Comparison of ENCODE assay signal across 20 cellular contexts in the genomic region with DNA sequence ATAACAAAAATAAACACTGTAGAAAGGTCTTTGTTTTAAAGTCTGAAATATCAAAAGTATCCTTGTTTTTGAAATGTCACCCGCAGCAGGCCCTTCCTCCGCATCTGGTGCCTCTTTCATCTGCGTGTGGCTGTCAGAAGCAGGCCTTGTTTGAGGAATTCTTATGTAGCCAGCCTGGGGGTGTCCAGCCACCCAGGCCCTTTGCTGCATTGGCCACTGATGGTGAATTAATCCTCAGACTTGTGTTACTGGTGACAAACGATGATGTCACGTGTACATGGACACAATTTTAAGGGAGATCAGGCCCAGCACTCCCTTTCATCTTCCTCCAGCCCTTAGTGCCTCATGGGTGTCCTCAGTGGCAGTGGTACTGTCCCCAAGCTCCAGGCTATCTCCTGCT.
"Had no signal": no experiment of that assay in that cellular context is flagged by ENCODE, and none has a peak within 500 bp of the region (broad histone marks: within the 10 kb centered on the region; RNA-seq: fewer than 3 reads in every experiment).

No MANE protein-coding gene starts in this region.

- H3K4me3 ChIP-seq: gastroesophageal sphincter, pancreas, spleen, upper lobe of left lung had no signal

- ATAC-seq: activated naive CD8-positive, alpha-beta T cell treated with anti-CD3 and anti-CD28 coated beads, Interleukin-2, amount 50 U/mL, for 24 hours; activated T-cell treated with anti-CD3 and anti-CD28 coated beads, Interleukin-2, amount 50 U/mL, for 4 hours; esophagus mucosa; gastroesophageal sphincter; naive thymus-derived CD4-positive, alpha-beta T cell; pancreas had no signal

- H3K9me3 Mint-ChIP-seq: activated naive CD4-positive, alpha-beta T cell treated with anti-CD3 and anti-CD28 coated beads, Interleukin-2, amount 10 ng/mL, durations not matched to agents 7 days and 5 days; activated naive CD8-positive, alpha-beta T cell treated with anti-CD3 and anti-CD28 coated beads, Interleukin-2, amount 50 U/mL, for 24 hours; activated T-cell treated with anti-CD3 and anti-CD28 coated beads, Interleukin-2, amount 50 U/mL, for 4 hours; central memory CD8-positive, alpha-beta T cell; naive thymus-derived CD4-positive, alpha-beta T cell had no signal

- H3K4me1 Mint-ChIP-seq: central memory CD8-positive, alpha-beta T cell had no signal

- DNase-seq: activated CD4-positive, alpha-beta T cell treated with anti-CD3 and anti-CD28 coated beads, Interleukin-2, amount 50 U/mL, for 1 hour; activated CD4-positive, CD25-positive, alpha-beta regulatory T cell treated with anti-CD3 and anti-CD28 coated beads, Interleukin-2, amount 50 U/mL, for 72 hours; activated CD8-positive, alpha-beta memory T cell treated with anti-CD3 and anti-CD28 coated beads, Interleukin-2, amount 50 U/mL, for 4 hours; activated effector memory CD4-positive, alpha-beta T cell treated with Interleukin-2 at 50 U/mL for 16 hours; activated naive CD4-positive, alpha-beta T cell treated with anti-CD3 and anti-CD28 coated beads, Interleukin-2, amount 10 ng/mL, durations not matched to agents 7 days and 5 days; activated naive CD8-positive, alpha-beta T cell treated with anti-CD3 and anti-CD28 coated beads, Interleukin-2, amount 50 U/mL, for 24 hours; activated T-cell treated with anti-CD3 and anti-CD28 coated beads, Interleukin-2, amount 50 U/mL, for 4 hours; aorta; brain microvascular endothelial cell; effector CD8-positive, alpha-beta T cell; mesenchymal stem cell; naive thymus-derived CD4-positive, alpha-beta T cell; pancreas; spleen; stimulated activated naive CD4-positive, alpha-beta T cell treated with Interleukin-2 at 50 U/mL for 16 hours; upper lobe of left lung had no signal

- H3K27me3 ChIP-seq: brain microvascular endothelial cell, gastroesophageal sphincter, pancreas, spleen, upper lobe of left lung had no signal

- H3K27ac ChIP-seq: brain microvascular endothelial cell, gastroesophageal sphincter, pancreas, spleen, upper lobe of left lung, VCaP had no signal

- H3K4me3 Mint-ChIP-seq: activated naive CD4-positive, alpha-beta T cell treated with anti-CD3 and anti-CD28 coated beads, Interleukin-2, amount 10 ng/mL, durations not matched to agents 7 days and 5 days; activated naive CD8-positive, alpha-beta T cell treated with anti-CD3 and anti-CD28 coated beads, Interleukin-2, amount 50 U/mL, for 24 hours; activated T-cell treated with anti-CD3 and anti-CD28 coated beads, Interleukin-2, amount 50 U/mL, for 4 hours; central memory CD8-positive, alpha-beta T cell; naive thymus-derived CD4-positive, alpha-beta T cell had no signal

- H3K36me3 ChIP-seq: brain microvascular endothelial cell, gastroesophageal sphincter, pancreas, spleen, upper lobe of left lung had no signal

- H3K36me3 Mint-ChIP-seq: activated naive CD4-positive, alpha-beta T cell treated with anti-CD3 and anti-CD28 coated beads, Interleukin-2, amount 10 ng/mL, durations not matched to agents 7 days and 5 days; naive thymus-derived CD4-positive, alpha-beta T cell had no signal

- H3K4me1 ChIP-seq: pancreas, upper lobe of left lung had no signal

- H3K27ac Mint-ChIP-seq: activated naive CD4-positive, alpha-beta T cell treated with anti-CD3 and anti-CD28 coated beads, Interleukin-2, amount 10 ng/mL, durations not matched to agents 7 days and 5 days; activated naive CD8-positive, alpha-beta T cell treated with anti-CD3 and anti-CD28 coated beads, Interleukin-2, amount 50 U/mL, for 24 hours; naive thymus-derived CD4-positive, alpha-beta T cell had no signal
